Comparison of ENCODE assay signal across 1 cellular context in genomic region chr20:41286240-41286851, GRCh38.
TF ChIP-seq lines count a peak whose summit lies in the region.

No MANE protein-coding gene starts in this region.

TF ChIP-seq in IMR-90, 13 proteins besides CTCF, POLR2A, EP300 and RAD21:
- TF ChIP-seq RCOR1 (IDR thresholded peaks at IDR 0.05; ENCODE audit: insufficient replicate concordance, low read length): no peak
- TF ChIP-seq FOS (IDR thresholded peaks at IDR 0.05; ENCODE audit: low read depth, low read length): no peak
- TF ChIP-seq CHD1 (IDR thresholded peaks at IDR 0.05; ENCODE audit: low read depth, low read length): no peak
- TF ChIP-seq USF2 (IDR thresholded peaks at IDR 0.05; ENCODE audit: low read depth, low read length): no peak
- TF ChIP-seq MAZ (IDR thresholded peaks at IDR 0.05; ENCODE audit: borderline replicate concordance, low read depth, low read length): no peak
- no peak for TF ChIP-seq RFX5 (IDR thresholded peaks at IDR 0.05; ENCODE audit: low read depth, low read length)
- TF ChIP-seq MXI1 (IDR thresholded peaks at IDR 0.05; ENCODE audit: borderline replicate concordance, low read depth, low read length): no peak
- TF ChIP-seq BHLHE40 (IDR thresholded peaks at IDR 0.05; ENCODE audit: low read depth, low read length): no peak
- no peak for TF ChIP-seq SMC3 (IDR thresholded peaks at IDR 0.05; ENCODE audit: low read depth, low read length)
- TF ChIP-seq CEBPB (IDR thresholded peaks at IDR 0.05; ENCODE audit: low read depth, low read length): no peak
- no peak for TF ChIP-seq MAFK (IDR thresholded peaks at IDR 0.05; ENCODE audit: low read depth, low read length)
- TF ChIP-seq NFE2L2 (IDR thresholded peaks at IDR 0.05; ENCODE audit: low read depth, low read length): no peak
- no peak for TF ChIP-seq ELK1 (IDR thresholded peaks at IDR 0.05; ENCODE audit: borderline replicate concordance, low read depth, low read length)
